ENCODE assay signal across 20 cellular contexts in genomic region chr15:57589276-57590073, GRCh38. TPM values are rescaled to one million over a fixed set of nuclear protein-coding genes. Genes with fewer than 3 reads are reported as not detected.
A peak's percentile ranks its signal among the peaks of the same experiment; 100 is the strongest.
DNase-seq lines count a peak whose midpoint lies in the region; ATAC-seq, FAIRE-seq and TF ChIP-seq lines count a peak whose summit lies in the region.
"Had no signal": no experiment of that assay in that cellular context is flagged by ENCODE, and none has a peak within 500 bp of the region (broad histone marks: within the 10 kb centered on the region; RNA-seq: fewer than 3 reads in every experiment).

No MANE protein-coding gene starts in this region.

- H3K27ac ChIP-seq in HepG2 (ENCODE audit: extremely low read length, insufficient read depth, low read length) (no peak overlapping the region), stomach (peak overlapping the region in 3 of 5 donors; percentile 30 to 61 (median 47))
- H3K27ac ChIP-seq: foreskin keratinocyte, neutrophil had no signal

- TF ChIP-seq EP300 in HepG2 (IDR thresholded peaks at IDR 0.05; ENCODE audit: low read depth in 2 of 2, low read length in 2 of 2) (no peak), HepG2 (CRISPR knock-in tag; IDR thresholded peaks at IDR 0.05; ENCODE audit: borderline replicate concordance) (no peak), stomach (IDR thresholded peaks at IDR 0.05) (no peak)

- no peak for TF ChIP-seq RAD21 in HepG2 (CRISPR knock-in tag; IDR thresholded peaks at IDR 0.05)

- no peaks in the 10 kb centered on the region for H3K36me3 ChIP-seq in HepG2 (replicated peaks in 1 of 2; ENCODE audit: control insufficient read depth in 1 of 2, insufficient read depth in 2 of 2, low read length in 2 of 2)
- no peaks in the 10 kb centered on the region for H3K36me3 ChIP-seq in stomach
- H3K36me3 ChIP-seq: neutrophil had no signal

- peak overlapping the region in 4 of 5 experiments; percentile 2 to 65 (median 35) for H3K4me3 Mint-ChIP-seq in brain
- no peak overlapping the region for H3K4me3 Mint-ChIP-seq in activated CD4-positive, alpha-beta T cell treated with anti-CD3 and anti-CD28 coated beads, Interleukin-2, amount 10 ng/mL, durations not matched to agents 24 days and 14 days
- H3K4me3 Mint-ChIP-seq: activated CD4-positive, alpha-beta T cell treated with anti-CD3 and anti-CD28 coated beads for 36 hours; effector memory CD8-positive, alpha-beta T cell; T-helper 2 cell treated with Interferon-gamma antibody and Interleukin-4, amounts not matched to agents 5 μg/mL and 100 μg/mL, for 36 hours had no signal

- no peaks in the 10 kb centered on the region for H3K79me2 ChIP-seq in HepG2 (ENCODE audit: insufficient read depth, low read length)

- intact Hi-C loops in HepG2 (cut with micrococcal nuclease; ENCODE audit: unreplicated experiment) (no loop called here), stomach (cut with DNase I; ENCODE audit: low total_unique reads) (no loop called here)
- intact Hi-C loops in activated CD4-positive, alpha-beta T cell treated with anti-CD3 and anti-CD28 coated beads, Interleukin-2, amount 10 ng/mL, durations not matched to agents 24 days and 14 days (cut with micrococcal nuclease): no loop called here

- peaks cover 0 to 3% (median 0%) of the 10 kb centered on the region in 5 experiments for H3K9me3 Mint-ChIP-seq in brain
- H3K9me3 Mint-ChIP-seq in activated CD4-positive, alpha-beta T cell treated with anti-CD3 and anti-CD28 coated beads, Interleukin-2, amount 10 ng/mL, durations not matched to agents 24 days and 14 days: no peaks in the 10 kb centered on the region
- H3K9me3 Mint-ChIP-seq: effector memory CD8-positive, alpha-beta T cell; T-helper 2 cell treated with Interferon-gamma antibody and Interleukin-4, amounts not matched to agents 5 μg/mL and 100 μg/mL, for 36 hours had no signal

- CTCF ChIA-PET in HepG2 (lab: Yijun Ruan, JAX; ENCODE audit: low intra/inter-chr PET ratio, low total read pairs): no interaction called here

- peaks cover 9% of the 10 kb centered on the region for H3K4me1 Mint-ChIP-seq in brain
- peaks cover 17% of the 10 kb centered on the region for H3K4me1 Mint-ChIP-seq in activated CD4-positive, alpha-beta T cell treated with anti-CD3 and anti-CD28 coated beads, Interleukin-2, amount 10 ng/mL, durations not matched to agents 24 days and 14 days

- peaks cover 5 to 43% of the 10 kb centered on the region in 2 experiments for H3K27me3 ChIP-seq in HepG2 (ENCODE audit: control insufficient read depth in 1 of 2, insufficient read depth in 2 of 2, low read length in 2 of 2)
- H3K27me3 ChIP-seq in stomach: peaks cover 0 to 20% (median 0%) of the 10 kb centered on the region in 3 donors
- H3K27me3 ChIP-seq: foreskin keratinocyte had no signal

- no peak for FAIRE-seq in HepG2 (lab: Jason Lieb, UNC)

- in situ Hi-C loops in HepG2 (cut with HindIII; ENCODE audit: extremely low pct_ligation_motif_present, low pct_unique_long_range_greater_than_20kb): no loop called here

- 20% methylated on average over 3 of the region's 3 CpGs for WGBS in HepG2 (ENCODE audit: low lambda C conversion rate)
- 45 to 62% (median 54%) methylated on average over 3 of the region's 3 CpGs for WGBS in stomach, 5 donors

- H4K20me1 ChIP-seq in HepG2 (ENCODE audit: insufficient read depth, low read length): no peaks in the 10 kb centered on the region

- no peaks in the 10 kb centered on the region for H3K9me3 ChIP-seq in HepG2 (ENCODE audit: low read length)
- H3K9me3 ChIP-seq in stomach: no peaks in the 10 kb centered on the region
- H3K9me3 ChIP-seq: neutrophil had no signal

- BruUV-seq in HepG2 (replicated peaks; lab: Mats Ljungman, UMichigan): no TSS peak

- POLR2A ChIA-PET in HepG2 (lab: Yijun Ruan, JAX): no interaction called here

- H3K9ac ChIP-seq in HepG2 (ENCODE audit: insufficient read depth, low read depth, low read length): no peak overlapping the region

- peaks cover 75% of the 10 kb centered on the region for H3K27me3 Mint-ChIP-seq in brain
- peaks cover 39% of the 10 kb centered on the region for H3K27me3 Mint-ChIP-seq in activated CD4-positive, alpha-beta T cell treated with anti-CD3 and anti-CD28 coated beads, Interleukin-2, amount 10 ng/mL, durations not matched to agents 24 days and 14 days

- H3K4me2 ChIP-seq in HepG2 (ENCODE audit: low read depth, low read length): no peak overlapping the region

- TF ChIP-seq CTCF in brain (conservative IDR thresholded peaks at IDR 0.05) (no peak), HepG2 (CRISPR knock-in tag; IDR thresholded peaks at IDR 0.05) (no peak), stomach (IDR thresholded peaks at IDR 0.05) (no peak)

- TF ChIP-seq POLR2A in HepG2 (IDR thresholded peaks at IDR 0.05; ENCODE audit: insufficient read depth in 1 of 2, low read depth in 2 of 2, low read length in 2 of 2): no peak
- TF ChIP-seq POLR2A in stomach (IDR thresholded peaks at IDR 0.05): no peak

- peak overlapping the region in 2 of 5 experiments; percentile 9 to 47 for H3K27ac Mint-ChIP-seq in brain
- no peak overlapping the region for H3K27ac Mint-ChIP-seq in activated CD4-positive, alpha-beta T cell treated with anti-CD3 and anti-CD28 coated beads, Interleukin-2, amount 10 ng/mL, durations not matched to agents 24 days and 14 days
- H3K27ac Mint-ChIP-seq: activated CD4-positive, alpha-beta T cell treated with anti-CD3 and anti-CD28 coated beads for 36 hours; activated naive CD4-positive, alpha-beta T cell treated with anti-CD3 and anti-CD28 coated beads, Interleukin-2, amount 50 U/mL, for 72 hours; effector memory CD8-positive, alpha-beta T cell; T-helper 2 cell treated with Interferon-gamma antibody and Interleukin-4, amounts not matched to agents 5 μg/mL and 100 μg/mL, for 36 hours had no signal

- DNase-seq in HT1080 (ENCODE audit: low read depth): peak; percentile 7
- no peak for DNase-seq in HepG2 (ENCODE audit: low spot score)
- DNase-seq in stomach: no peak
- DNase-seq in COLO829 (ENCODE audit: low spot score): no peak
- no peak for DNase-seq in activated CD4-positive, alpha-beta T cell treated with anti-CD3 and anti-CD28 coated beads, Interleukin-2, amount 10 ng/mL, durations not matched to agents 24 days and 14 days
- DNase-seq: activated CD4-positive, alpha-beta T cell treated with anti-CD3 and anti-CD28 coated beads for 36 hours; central memory CD4-positive, alpha-beta T cell; DMS79; effector memory CD8-positive, alpha-beta T cell; foreskin keratinocyte; NCI-H1694 treated with DMSO at 0.1 percent for 48 hours; NCI-H345; SIG-M5; stimulated activated naive CD4-positive, alpha-beta T cell treated with Interleukin-2 at 50 U/mL for 16 hours had no signal

- ATAC-seq in HepG2 (no peak), HG03196 (IDR thresholded peaks at IDR 0.05; ENCODE audit: unreplicated experiment) (no peak), GM18873 (IDR thresholded peaks at IDR 0.05; ENCODE audit: low FRiP score, unreplicated experiment) (no peak)
- ATAC-seq: activated CD4-positive, alpha-beta T cell treated with anti-CD3 and anti-CD28 coated beads for 36 hours; activated naive CD4-positive, alpha-beta T cell treated with anti-CD3 and anti-CD28 coated beads, Interleukin-2, amount 50 U/mL, for 72 hours; effector memory CD8-positive, alpha-beta T cell; foreskin keratinocyte had no signal

- no peaks in the 10 kb centered on the region for H3K36me3 Mint-ChIP-seq in brain
- no peaks in the 10 kb centered on the region for H3K36me3 Mint-ChIP-seq in activated CD4-positive, alpha-beta T cell treated with anti-CD3 and anti-CD28 coated beads, Interleukin-2, amount 10 ng/mL, durations not matched to agents 24 days and 14 days (ENCODE audit: low read depth)

- no peaks in the 10 kb centered on the region for H3K4me1 ChIP-seq in HepG2 (ENCODE audit: insufficient read depth, low read length)
- peaks cover 15 to 40% (median 28%) of the 10 kb centered on the region in 4 donors for H3K4me1 ChIP-seq in stomach

- H3K4me3 ChIP-seq in HepG2 (replicated peaks in 1 of 3; ENCODE audit: insufficient read depth in 1 of 3, low read depth in 2 of 3, low read length in 3 of 3) (no peak overlapping the region), stomach (no peak overlapping the region)

- no peak overlapping the region for H2AFZ ChIP-seq in HepG2 (ENCODE audit: low read length)

TF ChIP-seq in HepG2, 621 proteins besides CTCF, POLR2A, EP300 and RAD21 (continues in another document):
- peak; percentile 36; the same call in 1 of the 2 replicates for TF ChIP-seq MAFF (IDR thresholded peaks at IDR 0.05; ENCODE audit: low read depth, low read length)

RNA-seq across cellular contexts. Expression of gene MYZAP, which starts 2.2 kb away (rescaled TPM):
- 1.8 and 2.1 TPM in 2 replicates for total RNA-seq in HT1080 (2014; rRNA removed; shearing (Covaris generic))
- 2.3 and 4.0 TPM in 2 replicates for polyA plus RNA-seq in HT1080 (2015; cell fraction: cytosol; rRNA removed)
- polyA plus RNA-seq in HT1080 (2015; cell fraction: nucleus; rRNA removed): 1.8 and 2.1 TPM in 2 replicates
- polyA plus RNA-seq in brain (ENCODE audit: insufficient read depth, low read depth, low replicate concordance) (0.51 TPM), HepG2 (2011; rRNA removed) (not detected in 2 replicates), stomach (10 to 100 TPM in 2 of 3 donors, 1 to 10 TPM in 1; 9.4 to 31.3 (median 13.5) TPM)
- total RNA-seq in HepG2 (2016; rRNA removed; fragmentation: Illumina TruSeq; extraction: Trizol) (0.13 TPM in 1 of 2 replicates, not detected in the other), stomach (10 to 100 TPM in 4 of 5 donors, not detected in 1; 15.2 to 59.8 (median 33.2) TPM)
- not detected in 2 replicates for total RNA-seq in HepG2 (2016; cell fraction: cytosol; rRNA removed; fragmentation: Illumina TruSeq; extraction: Trizol; ENCODE audit: low read depth)
- total RNA-seq in HepG2 (2016; cell fraction: insoluble cytoplasmic fraction; rRNA removed; fragmentation: Illumina TruSeq; extraction: Trizol): not detected in 2 replicates
- not detected in 2 replicates for total RNA-seq in HepG2 (2016; cell fraction: membrane; rRNA removed; fragmentation: Illumina TruSeq; extraction: Trizol)
- total RNA-seq in HepG2 (2016; cell fraction: nucleus; rRNA removed; fragmentation: Illumina TruSeq; extraction: Trizol): not detected in 2 replicates
- polyA plus RNA-seq in HepG2 (2011; cell fraction: cytosol; rRNA removed): 0.03 TPM in 1 of 2 replicates, not detected in the other
- polyA plus RNA-seq in HepG2 (2011; cell fraction: nucleus; rRNA removed): not detected in 2 replicates
- polyA plus RNA-seq in HepG2 (2012): not detected in 2 replicates
- not detected in 2 replicates for polyA plus RNA-seq in HepG2 (2016; cell fraction: cytosol; fragmentation: Illumina TruSeq; extraction: Trizol; ENCODE audit: low read depth)
- not detected in 2 replicates for polyA plus RNA-seq in HepG2 (2016; cell fraction: insoluble cytoplasmic fraction; fragmentation: Illumina TruSeq; extraction: Trizol; ENCODE audit: low read depth)
- not detected in 2 replicates for polyA plus RNA-seq in HepG2 (2016; cell fraction: membrane; fragmentation: Illumina TruSeq; extraction: Trizol; ENCODE audit: low read depth)
- polyA plus RNA-seq in HepG2 (2016; cell fraction: nucleus; fragmentation: Illumina TruSeq; extraction: Trizol; ENCODE audit: insufficient read depth, low read depth): not detected in 2 replicates
- polyA minus RNA-seq in HepG2 (2011; rRNA and poly(A)+ RNA removed; ENCODE audit: low replicate concordance): 0.08 and 0.58 TPM in 2 replicates
- polyA minus RNA-seq in HepG2 (2011; cell fraction: cytosol; rRNA and poly(A)+ RNA removed): not detected in 2 replicates
- not detected in 2 replicates for polyA minus RNA-seq in HepG2 (2011; cell fraction: nucleus; rRNA and poly(A)+ RNA removed)
- not detected in 2 replicates for total RNA-seq in activated CD4-positive, alpha-beta T cell treated with anti-CD3 and anti-CD28 coated beads, Interleukin-2, amount 10 ng/mL, durations not matched to agents 24 days and 14 days
